1 cellular context compared by ENCODE assay signal in the genomic region with DNA sequence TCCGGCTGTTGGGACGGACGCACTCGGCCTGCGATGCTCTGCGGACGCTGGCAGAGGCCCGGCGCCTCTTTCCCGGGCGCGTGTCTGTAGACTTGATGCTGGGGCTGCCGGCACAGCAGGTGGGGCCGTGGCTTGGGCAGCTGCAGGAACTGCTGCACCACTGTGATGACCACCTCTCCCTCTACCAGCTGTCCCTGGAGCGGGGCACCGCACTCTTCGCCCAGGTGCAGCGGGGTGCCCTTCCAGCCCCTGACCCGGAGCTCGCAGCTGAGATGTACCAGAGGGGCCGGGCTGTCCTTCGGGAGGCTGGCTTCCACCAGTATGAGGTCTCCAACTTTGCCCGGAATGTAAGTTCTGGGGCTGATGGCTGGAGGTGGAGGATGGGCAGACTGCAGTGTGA.
TF ChIP-seq lines count a peak whose summit lies in the region.

No MANE protein-coding gene starts in this region.

TF ChIP-seq in HepG2, 621 proteins besides CTCF, POLR2A, EP300 and RAD21 (continues in another document):
- TF ChIP-seq, protein P1, sequence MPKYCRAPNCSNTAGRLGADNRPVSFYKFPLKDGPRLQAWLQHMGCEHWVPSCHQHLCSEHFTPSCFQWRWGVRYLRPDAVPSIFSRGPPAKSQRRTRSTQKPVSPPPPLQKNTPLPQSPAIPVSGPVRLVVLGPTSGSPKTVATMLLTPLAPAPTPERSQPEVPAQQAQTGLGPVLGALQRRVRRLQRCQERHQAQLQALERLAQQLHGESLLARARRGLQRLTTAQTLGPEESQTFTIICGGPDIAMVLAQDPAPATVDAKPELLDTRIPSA (CRISPR knock-in tag; IDR thresholded peaks at IDR 0.05; ENCODE audit: borderline replicate concordance), result peak; percentile 44; the same call in 1 of the 2 replicates
- TF ChIP-seq, protein P2, sequence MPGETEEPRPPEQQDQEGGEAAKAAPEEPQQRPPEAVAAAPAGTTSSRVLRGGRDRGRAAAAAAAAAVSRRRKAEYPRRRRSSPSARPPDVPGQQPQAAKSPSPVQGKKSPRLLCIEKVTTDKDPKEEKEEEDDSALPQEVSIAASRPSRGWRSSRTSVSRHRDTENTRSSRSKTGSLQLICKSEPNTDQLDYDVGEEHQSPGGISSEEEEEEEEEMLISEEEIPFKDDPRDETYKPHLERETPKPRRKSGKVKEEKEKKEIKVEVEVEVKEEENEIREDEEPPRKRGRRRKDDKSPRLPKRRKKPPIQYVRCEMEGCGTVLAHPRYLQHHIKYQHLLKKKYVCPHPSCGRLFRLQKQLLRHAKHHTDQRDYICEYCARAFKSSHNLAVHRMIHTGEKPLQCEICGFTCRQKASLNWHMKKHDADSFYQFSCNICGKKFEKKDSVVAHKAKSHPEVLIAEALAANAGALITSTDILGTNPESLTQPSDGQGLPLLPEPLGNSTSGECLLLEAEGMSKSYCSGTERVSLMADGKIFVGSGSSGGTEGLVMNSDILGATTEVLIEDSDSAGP (CRISPR knock-in tag; IDR thresholded peaks at IDR 0.05; ENCODE audit: borderline replicate concordance), result 0 out of 2 replicates have a peak, but pooled peaks have one; percentile 25
- TF ChIP-seq, protein P3, sequence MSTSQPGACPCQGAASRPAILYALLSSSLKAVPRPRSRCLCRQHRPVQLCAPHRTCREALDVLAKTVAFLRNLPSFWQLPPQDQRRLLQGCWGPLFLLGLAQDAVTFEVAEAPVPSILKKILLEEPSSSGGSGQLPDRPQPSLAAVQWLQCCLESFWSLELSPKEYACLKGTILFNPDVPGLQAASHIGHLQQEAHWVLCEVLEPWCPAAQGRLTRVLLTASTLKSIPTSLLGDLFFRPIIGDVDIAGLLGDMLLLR (CRISPR knock-in tag; IDR thresholded peaks at IDR 0.05), result no peak
- TF ChIP-seq KDM3A (CRISPR knock-in tag; IDR thresholded peaks at IDR 0.05; ENCODE audit: low read depth), result 0 out of 2 replicates have a peak, but pooled peaks have one; percentile 5
- TF ChIP-seq ZFX (CRISPR knock-in tag; IDR thresholded peaks at IDR 0.05; ENCODE audit: low read depth), result no peak
- TF ChIP-seq ZNF772 (CRISPR knock-in tag; IDR thresholded peaks at IDR 0.05), result peak; percentile 62; the same call in 1 of the 2 replicates
- TF ChIP-seq ZNF780A (CRISPR knock-in tag; IDR thresholded peaks at IDR 0.05), result no peak
- TF ChIP-seq AGO2 (optimal IDR thresholded peaks at IDR 0.05; ENCODE audit: low read depth, low read length), result peak; percentile 45
- TF ChIP-seq, protein P4, sequence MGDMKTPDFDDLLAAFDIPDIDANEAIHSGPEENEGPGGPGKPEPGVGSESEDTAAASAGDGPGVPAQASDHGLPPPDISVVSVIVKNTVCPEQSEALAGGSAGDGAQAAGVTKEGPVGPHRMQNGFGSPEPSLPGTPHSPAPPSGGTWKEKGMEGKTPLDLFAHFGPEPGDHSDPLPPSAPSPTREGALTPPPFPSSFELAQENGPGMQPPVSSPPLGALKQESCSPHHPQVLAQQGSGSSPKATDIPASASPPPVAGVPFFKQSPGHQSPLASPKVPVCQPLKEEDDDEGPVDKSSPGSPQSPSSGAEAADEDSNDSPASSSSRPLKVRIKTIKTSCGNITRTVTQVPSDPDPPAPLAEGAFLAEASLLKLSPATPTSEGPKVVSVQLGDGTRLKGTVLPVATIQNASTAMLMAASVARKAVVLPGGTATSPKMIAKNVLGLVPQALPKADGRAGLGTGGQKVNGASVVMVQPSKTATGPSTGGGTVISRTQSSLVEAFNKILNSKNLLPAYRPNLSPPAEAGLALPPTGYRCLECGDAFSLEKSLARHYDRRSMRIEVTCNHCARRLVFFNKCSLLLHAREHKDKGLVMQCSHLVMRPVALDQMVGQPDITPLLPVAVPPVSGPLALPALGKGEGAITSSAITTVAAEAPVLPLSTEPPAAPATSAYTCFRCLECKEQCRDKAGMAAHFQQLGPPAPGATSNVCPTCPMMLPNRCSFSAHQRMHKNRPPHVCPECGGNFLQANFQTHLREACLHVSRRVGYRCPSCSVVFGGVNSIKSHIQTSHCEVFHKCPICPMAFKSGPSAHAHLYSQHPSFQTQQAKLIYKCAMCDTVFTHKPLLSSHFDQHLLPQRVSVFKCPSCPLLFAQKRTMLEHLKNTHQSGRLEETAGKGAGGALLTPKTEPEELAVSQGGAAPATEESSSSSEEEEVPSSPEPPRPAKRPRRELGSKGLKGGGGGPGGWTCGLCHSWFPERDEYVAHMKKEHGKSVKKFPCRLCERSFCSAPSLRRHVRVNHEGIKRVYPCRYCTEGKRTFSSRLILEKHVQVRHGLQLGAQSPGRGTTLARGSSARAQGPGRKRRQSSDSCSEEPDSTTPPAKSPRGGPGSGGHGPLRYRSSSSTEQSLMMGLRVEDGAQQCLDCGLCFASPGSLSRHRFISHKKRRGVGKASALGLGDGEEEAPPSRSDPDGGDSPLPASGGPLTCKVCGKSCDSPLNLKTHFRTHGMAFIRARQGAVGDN (CRISPR knock-in tag; IDR thresholded peaks at IDR 0.05), result peak; percentile 48; the same call in 1 of the 2 replicates
- TF ChIP-seq ZSCAN25 (CRISPR knock-in tag; IDR thresholded peaks at IDR 0.05), result no peak
- TF ChIP-seq, protein P5, sequence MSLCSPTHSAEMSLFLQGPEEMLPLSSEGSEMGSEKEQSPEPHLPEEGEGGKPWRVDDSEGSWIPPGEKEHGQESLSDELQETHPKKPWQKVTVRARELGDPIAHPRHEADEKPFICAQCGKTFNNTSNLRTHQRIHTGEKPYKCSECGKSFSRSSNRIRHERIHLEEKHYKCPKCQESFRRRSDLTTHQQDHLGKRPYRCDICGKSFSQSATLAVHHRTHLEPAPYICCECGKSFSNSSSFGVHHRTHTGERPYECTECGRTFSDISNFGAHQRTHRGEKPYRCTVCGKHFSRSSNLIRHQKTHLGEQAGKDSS (CRISPR knock-in tag; IDR thresholded peaks at IDR 0.05; ENCODE audit: borderline replicate concordance, low read depth), result no peak
- TF ChIP-seq POLR2G (IDR thresholded peaks at IDR 0.05; ENCODE audit: low read depth, low read length), result no peak
- TF ChIP-seq ZKSCAN8 (CRISPR knock-in tag; IDR thresholded peaks at IDR 0.05; ENCODE audit: borderline replicate concordance), result no peak
- TF ChIP-seq, protein P6, sequence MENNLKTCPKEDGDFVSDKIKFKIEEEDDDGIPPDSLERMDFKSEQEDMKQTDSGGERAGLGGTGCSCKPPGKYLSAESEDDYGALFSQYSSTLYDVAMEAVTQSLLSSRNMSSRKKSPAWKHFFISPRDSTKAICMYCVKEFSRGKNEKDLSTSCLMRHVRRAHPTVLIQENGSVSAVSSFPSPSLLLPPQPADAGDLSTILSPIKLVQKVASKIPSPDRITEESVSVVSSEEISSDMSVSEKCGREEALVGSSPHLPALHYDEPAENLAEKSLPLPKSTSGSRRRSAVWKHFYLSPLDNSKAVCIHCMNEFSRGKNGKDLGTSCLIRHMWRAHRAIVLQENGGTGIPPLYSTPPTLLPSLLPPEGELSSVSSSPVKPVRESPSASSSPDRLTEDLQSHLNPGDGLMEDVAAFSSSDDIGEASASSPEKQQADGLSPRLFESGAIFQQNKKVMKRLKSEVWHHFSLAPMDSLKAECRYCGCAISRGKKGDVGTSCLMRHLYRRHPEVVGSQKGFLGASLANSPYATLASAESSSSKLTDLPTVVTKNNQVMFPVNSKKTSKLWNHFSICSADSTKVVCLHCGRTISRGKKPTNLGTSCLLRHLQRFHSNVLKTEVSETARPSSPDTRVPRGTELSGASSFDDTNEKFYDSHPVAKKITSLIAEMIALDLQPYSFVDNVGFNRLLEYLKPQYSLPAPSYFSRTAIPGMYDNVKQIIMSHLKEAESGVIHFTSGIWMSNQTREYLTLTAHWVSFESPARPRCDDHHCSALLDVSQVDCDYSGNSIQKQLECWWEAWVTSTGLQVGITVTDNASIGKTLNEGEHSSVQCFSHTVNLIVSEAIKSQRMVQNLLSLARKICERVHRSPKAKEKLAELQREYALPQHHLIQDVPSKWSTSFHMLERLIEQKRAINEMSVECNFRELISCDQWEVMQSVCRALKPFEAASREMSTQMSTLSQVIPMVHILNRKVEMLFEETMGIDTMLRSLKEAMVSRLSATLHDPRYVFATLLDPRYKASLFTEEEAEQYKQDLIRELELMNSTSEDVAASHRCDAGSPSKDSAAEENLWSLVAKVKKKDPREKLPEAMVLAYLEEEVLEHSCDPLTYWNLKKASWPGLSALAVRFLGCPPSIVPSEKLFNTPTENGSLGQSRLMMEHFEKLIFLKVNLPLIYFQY (CRISPR knock-in tag; IDR thresholded peaks at IDR 0.05; ENCODE audit: borderline replicate concordance), result no peak
- TF ChIP-seq ZNF207 (IDR thresholded peaks at IDR 0.05; ENCODE audit: borderline replicate concordance), result no peak
- TF ChIP-seq PAX8 (CRISPR knock-in tag; IDR thresholded peaks at IDR 0.05; ENCODE audit: borderline replicate concordance), result 0 out of 2 replicates have a peak, but pooled peaks have one; percentile 16
- TF ChIP-seq TBX2 (CRISPR knock-in tag; IDR thresholded peaks at IDR 0.05; ENCODE audit: borderline replicate concordance), result 0 out of 2 replicates have a peak, but pooled peaks have one; percentile 28
- TF ChIP-seq, protein P7, sequence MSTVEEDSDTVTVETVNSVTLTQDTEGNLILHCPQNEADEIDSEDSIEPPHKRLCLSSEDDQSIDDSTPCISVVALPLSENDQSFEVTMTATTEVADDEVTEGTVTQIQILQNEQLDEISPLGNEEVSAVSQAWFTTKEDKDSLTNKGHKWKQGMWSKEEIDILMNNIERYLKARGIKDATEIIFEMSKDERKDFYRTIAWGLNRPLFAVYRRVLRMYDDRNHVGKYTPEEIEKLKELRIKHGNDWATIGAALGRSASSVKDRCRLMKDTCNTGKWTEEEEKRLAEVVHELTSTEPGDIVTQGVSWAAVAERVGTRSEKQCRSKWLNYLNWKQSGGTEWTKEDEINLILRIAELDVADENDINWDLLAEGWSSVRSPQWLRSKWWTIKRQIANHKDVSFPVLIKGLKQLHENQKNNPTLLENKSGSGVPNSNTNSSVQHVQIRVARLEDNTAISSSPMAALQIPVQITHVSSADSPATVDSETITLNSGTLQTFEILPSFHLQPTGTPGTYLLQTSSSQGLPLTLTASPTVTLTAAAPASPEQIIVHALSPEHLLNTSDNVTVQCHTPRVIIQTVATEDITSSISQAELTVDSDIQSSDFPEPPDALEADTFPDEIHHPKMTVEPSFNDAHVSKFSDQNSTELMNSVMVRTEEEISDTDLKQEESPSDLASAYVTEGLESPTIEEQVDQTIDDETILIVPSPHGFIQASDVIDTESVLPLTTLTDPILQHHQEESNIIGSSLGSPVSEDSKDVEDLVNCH (CRISPR knock-in tag; IDR thresholded peaks at IDR 0.05), result no peak
- no peak for TF ChIP-seq ZNF446 (CRISPR knock-in tag; IDR thresholded peaks at IDR 0.05)
- TF ChIP-seq, protein P8, sequence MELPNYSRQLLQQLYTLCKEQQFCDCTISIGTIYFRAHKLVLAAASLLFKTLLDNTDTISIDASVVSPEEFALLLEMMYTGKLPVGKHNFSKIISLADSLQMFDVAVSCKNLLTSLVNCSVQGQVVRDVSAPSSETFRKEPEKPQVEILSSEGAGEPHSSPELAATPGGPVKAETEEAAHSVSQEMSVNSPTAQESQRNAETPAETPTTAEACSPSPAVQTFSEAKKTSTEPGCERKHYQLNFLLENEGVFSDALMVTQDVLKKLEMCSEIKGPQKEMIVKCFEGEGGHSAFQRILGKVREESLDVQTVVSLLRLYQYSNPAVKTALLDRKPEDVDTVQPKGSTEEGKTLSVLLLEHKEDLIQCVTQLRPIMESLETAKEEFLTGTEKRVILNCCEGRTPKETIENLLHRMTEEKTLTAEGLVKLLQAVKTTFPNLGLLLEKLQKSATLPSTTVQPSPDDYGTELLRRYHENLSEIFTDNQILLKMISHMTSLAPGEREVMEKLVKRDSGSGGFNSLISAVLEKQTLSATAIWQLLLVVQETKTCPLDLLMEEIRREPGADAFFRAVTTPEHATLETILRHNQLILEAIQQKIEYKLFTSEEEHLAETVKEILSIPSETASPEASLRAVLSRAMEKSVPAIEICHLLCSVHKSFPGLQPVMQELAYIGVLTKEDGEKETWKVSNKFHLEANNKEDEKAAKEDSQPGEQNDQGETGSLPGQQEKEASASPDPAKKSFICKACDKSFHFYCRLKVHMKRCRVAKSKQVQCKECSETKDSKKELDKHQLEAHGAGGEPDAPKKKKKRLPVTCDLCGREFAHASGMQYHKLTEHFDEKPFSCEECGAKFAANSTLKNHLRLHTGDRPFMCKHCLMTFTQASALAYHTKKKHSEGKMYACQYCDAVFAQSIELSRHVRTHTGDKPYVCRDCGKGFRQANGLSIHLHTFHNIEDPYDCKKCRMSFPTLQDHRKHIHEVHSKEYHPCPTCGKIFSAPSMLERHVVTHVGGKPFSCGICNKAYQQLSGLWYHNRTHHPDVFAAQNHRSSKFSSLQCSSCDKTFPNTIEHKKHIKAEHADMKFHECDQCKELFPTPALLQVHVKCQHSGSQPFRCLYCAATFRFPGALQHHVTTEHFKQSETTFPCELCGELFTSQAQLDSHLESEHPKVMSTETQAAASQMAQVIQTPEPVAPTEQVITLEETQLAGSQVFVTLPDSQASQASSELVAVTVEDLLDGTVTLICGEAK (IDR thresholded peaks at IDR 0.05), result no peak
- TF ChIP-seq, protein P8 (CRISPR knock-in tag; IDR thresholded peaks at IDR 0.05), result peak; percentile 44; the same call in 1 of the 2 replicates
- TF ChIP-seq RFXANK (CRISPR knock-in tag; IDR thresholded peaks at IDR 0.05), result 0 out of 2 replicates have a peak, but pooled peaks have one; percentile 7
- no peak for TF ChIP-seq EHMT2 (IDR thresholded peaks at IDR 0.05; ENCODE audit: borderline replicate concordance, low read depth, low read length)
- TF ChIP-seq CHD2 (IDR thresholded peaks at IDR 0.05; ENCODE audit: low read depth, low read length), result no peak
- TF ChIP-seq, protein P9, sequence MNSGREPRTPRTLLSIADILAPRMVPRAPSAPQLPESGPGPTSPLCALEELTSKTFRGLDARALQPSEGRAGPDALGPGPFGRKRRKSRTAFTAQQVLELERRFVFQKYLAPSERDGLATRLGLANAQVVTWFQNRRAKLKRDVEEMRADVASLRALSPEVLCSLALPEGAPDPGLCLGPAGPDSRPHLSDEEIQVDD (CRISPR knock-in tag; IDR thresholded peaks at IDR 0.05; ENCODE audit: borderline replicate concordance), result peak; percentile 57; the same call in 1 of the 2 replicates
- TF ChIP-seq ZNF768 (CRISPR knock-in tag; IDR thresholded peaks at IDR 0.05), result peak; percentile 27; the same call in 1 of the 2 replicates
